In genomic region chr3:195065142-195065863, GRCh38 we compare ENCODE assay signal across 25 cellular contexts.
DNase-seq lines count a peak whose midpoint lies in the region; ATAC-seq, FAIRE-seq and TF ChIP-seq lines count a peak whose summit lies in the region.
"Had no signal": no experiment of that assay in that cellular context is flagged by ENCODE, and none has a peak within 500 bp of the region (broad histone marks: within the 10 kb centered on the region; RNA-seq: fewer than 3 reads in every experiment).

No MANE protein-coding gene starts in this region.

- H3K9me1 ChIP-seq in K562 (ENCODE audit: control insufficient read depth, insufficient read depth, low read length), result no peaks in the 10 kb centered on the region

- no peak for TF ChIP-seq RAD21 in K562 (CRISPR knock-in tag; conservative IDR thresholded peaks at IDR 0.05 in 1 of 2, IDR thresholded peaks at IDR 0.05 in 1 of 2)

- no peaks in the 10 kb centered on the region for H3K4me1 Mint-ChIP-seq in naive thymus-derived CD4-positive, alpha-beta T cell
- H3K4me1 Mint-ChIP-seq: activated CD4-positive, alpha-beta T cell treated with anti-CD3 and anti-CD28 coated beads, Interleukin-2, amount 10 ng/mL, durations not matched to agents 24 days and 14 days had no signal

- H4K20me1 ChIP-seq in K562 (replicated peaks; ENCODE audit: control insufficient read depth, insufficient read depth, low read length) (no peaks in the 10 kb centered on the region), osteoblast (ENCODE audit: insufficient read depth, low read length) (no peaks in the 10 kb centered on the region)

- H3K36me3 ChIP-seq in BE2C, result peaks cover 5% of the 10 kb centered on the region; the same call in 1 of the 2 replicates
- peaks cover 5% of the 10 kb centered on the region; the same call in 1 of the 3 replicates for H3K36me3 ChIP-seq in K562 (ENCODE audit: control insufficient read depth, insufficient read depth, low read length)
- H3K36me3 ChIP-seq in osteoblast (ENCODE audit: insufficient read depth, low read length), result no peaks in the 10 kb centered on the region
- peaks cover 0 to 13% (median 0%) of the 10 kb centered on the region in 3 experiments for H3K36me3 ChIP-seq in naive thymus-derived CD4-positive, alpha-beta T cell (ENCODE audit: control insufficient read depth in 2 of 3, insufficient read depth in 3 of 3, low read length in 3 of 3)
- H3K36me3 ChIP-seq: colonic mucosa, pancreas, WERI-Rb-1 had no signal

- no peak overlapping the region for H3K27ac Mint-ChIP-seq in naive thymus-derived CD4-positive, alpha-beta T cell
- H3K27ac Mint-ChIP-seq: activated CD4-positive, alpha-beta T cell treated with anti-CD3 and anti-CD28 coated beads, Interleukin-2, amount 10 ng/mL, durations not matched to agents 24 days and 14 days; type B pancreatic cell had no signal

- POLR2A ChIA-PET in K562 (lab: Yijun Ruan, JAX), result no interaction called here
- POLR2A ChIA-PET in naive thymus-derived CD4-positive, alpha-beta T cell (lab: Charles Lee), result no interaction called here

- CTCF ChIA-PET in K562 (lab: Yijun Ruan, JAX; ENCODE audit: low intra/inter-chr PET ratio), result no interaction called here
- CTCF ChIA-PET in naive thymus-derived CD4-positive, alpha-beta T cell (lab: Charles Lee), result no interaction called here

- H3K27ac ChIP-seq in K562 (ENCODE audit: extremely low read depth, low read depth, low read length), result no peak overlapping the region
- H3K27ac ChIP-seq in right cardiac atrium (ENCODE audit: low read length), result no peak overlapping the region
- no peak overlapping the region for H3K27ac ChIP-seq in osteoblast (ENCODE audit: low read depth, low read length)
- H3K27ac ChIP-seq in naive thymus-derived CD4-positive, alpha-beta T cell (ENCODE audit: low read depth, low read length), result no peak overlapping the region
- H3K27ac ChIP-seq: A549, adrenal gland, colonic mucosa, pancreas, WERI-Rb-1 had no signal

- H3K27me3 Mint-ChIP-seq in naive thymus-derived CD4-positive, alpha-beta T cell, result peaks cover 0 to 5% (median 0%) of the 10 kb centered on the region in 5 donors
- H3K27me3 Mint-ChIP-seq: activated CD4-positive, alpha-beta T cell treated with anti-CD3 and anti-CD28 coated beads, Interleukin-2, amount 10 ng/mL, durations not matched to agents 24 days and 14 days; type B pancreatic cell had no signal

- H3K4me3 Mint-ChIP-seq in naive thymus-derived CD4-positive, alpha-beta T cell, result no peak overlapping the region
- H3K4me3 Mint-ChIP-seq: activated CD4-positive, alpha-beta T cell treated with anti-CD3 and anti-CD28 coated beads, Interleukin-2, amount 10 ng/mL, durations not matched to agents 24 days and 14 days; activated T-cell treated with anti-CD3 and anti-CD28 coated beads, Interleukin-2, amount 50 U/mL, for 4 hours; type B pancreatic cell had no signal

- ATAC-seq in K562, result no peak
- peak; percentile 24 to 72 for ATAC-seq in right cardiac atrium
- ATAC-seq in naive thymus-derived CD4-positive, alpha-beta T cell, result no peak
- ATAC-seq: A549; activated T-cell treated with anti-CD3 and anti-CD28 coated beads, Interleukin-2, amount 50 U/mL, for 4 hours; pancreas had no signal

- H3K79me2 ChIP-seq in K562 (ENCODE audit: control insufficient read depth, insufficient read depth, low read length) (no peaks in the 10 kb centered on the region), osteoblast (ENCODE audit: insufficient read depth, low read length) (no peaks in the 10 kb centered on the region)

- FAIRE-seq in K562 (lab: Jason Lieb, UNC), result no peak
- FAIRE-seq: A549, GM12892, pancreas had no signal

- WGBS in K562 (ENCODE audit: insufficient coverage, low coverage, missing lambda C conversion rate), result 80% methylated on average over 15 of the region's 42 CpGs
- WGBS in right cardiac atrium, result 75% methylated on average over 42 of the region's 42 CpGs

- TF ChIP-seq EP300 in K562 (IDR thresholded peaks at IDR 0.05; ENCODE audit: low read length), result no peak

- TF ChIP-seq CTCF in BE2C (IDR thresholded peaks at IDR 0.05; ENCODE audit: low read depth, low read length) (no peak), K562 (IDR thresholded peaks at IDR 0.05 in 2 of 3, conservative IDR thresholded peaks at IDR 0.05 in 1 of 3; ENCODE audit: insufficient read depth in 2 of 3, low read depth in 1 of 3, low read length in 3 of 3) (no peak), osteoblast (IDR thresholded peaks at IDR 0.05; ENCODE audit: extremely low read depth, low read depth, low read length) (no peak)

- H3K4me2 ChIP-seq in K562 (ENCODE audit: insufficient read depth, low read length), result no peak overlapping the region
- H3K4me2 ChIP-seq in osteoblast (ENCODE audit: insufficient read depth, low read length), result no peak overlapping the region
- H3K4me2 ChIP-seq: A549 had no signal

- in situ Hi-C loops in K562 (cut with MboI), result no loop called here

- H3K9me3 ChIP-seq in BE2C, result no peaks in the 10 kb centered on the region
- H3K9me3 ChIP-seq in K562 (replicated peaks; ENCODE audit: control insufficient read depth, insufficient read depth, low read depth, low read length), result no peaks in the 10 kb centered on the region
- no peaks in the 10 kb centered on the region for H3K9me3 ChIP-seq in right cardiac atrium (ENCODE audit: control insufficient read depth, low read length)
- no peaks in the 10 kb centered on the region for H3K9me3 ChIP-seq in osteoblast (ENCODE audit: low read depth, low read length)
- H3K9me3 ChIP-seq in naive thymus-derived CD4-positive, alpha-beta T cell (ENCODE audit: control insufficient read depth in 2 of 3, low read length in 3 of 3), result no peaks in the 10 kb centered on the region
- H3K9me3 ChIP-seq: A549, adrenal gland, colonic mucosa, gastrocnemius medialis, pancreas had no signal

- H2AFZ ChIP-seq in K562 (ENCODE audit: low read depth, low read length) (no peak overlapping the region), osteoblast (ENCODE audit: low read length) (no peak overlapping the region)

- H3K4me1 ChIP-seq in BE2C, result no peaks in the 10 kb centered on the region
- peaks cover 0 to 18% of the 10 kb centered on the region in 2 experiments; a peak in 2 of 5 replicates for H3K4me1 ChIP-seq in K562 (replicated peaks in 1 of 2; ENCODE audit: control insufficient read depth in 2 of 2, insufficient read depth in 2 of 2, low read length in 2 of 2)
- H3K4me1 ChIP-seq in right cardiac atrium (ENCODE audit: control insufficient read depth, insufficient read depth, low read length), result no peaks in the 10 kb centered on the region
- H3K4me1 ChIP-seq in osteoblast (ENCODE audit: insufficient read depth, low read length), result no peaks in the 10 kb centered on the region
- no peaks in the 10 kb centered on the region for H3K4me1 ChIP-seq in naive thymus-derived CD4-positive, alpha-beta T cell (ENCODE audit: control insufficient read depth in 2 of 2, insufficient read depth in 2 of 2, low read length in 2 of 2)
- H3K4me1 ChIP-seq: A549, adrenal gland, colonic mucosa, pancreas had no signal

- H3K27me3 ChIP-seq in BE2C (no peaks in the 10 kb centered on the region), K562 (ENCODE audit: control insufficient read depth in 2 of 2, insufficient read depth in 2 of 2, low read length in 2 of 2) (peaks cover 9 to 34% of the 10 kb centered on the region in 2 experiments; a peak in 3 of 5 replicates), right cardiac atrium (ENCODE audit: control insufficient read depth, insufficient read depth) (no peaks in the 10 kb centered on the region), osteoblast (ENCODE audit: insufficient read depth, low read length) (no peaks in the 10 kb centered on the region)
- no peaks in the 10 kb centered on the region for H3K27me3 ChIP-seq in naive thymus-derived CD4-positive, alpha-beta T cell (ENCODE audit: control insufficient read depth in 2 of 2, insufficient read depth in 2 of 2, low read length in 2 of 2)
- H3K27me3 ChIP-seq: adrenal gland, colonic mucosa, gastrocnemius medialis, pancreas had no signal

- peaks cover 0 to 18% (median 12%) of the 10 kb centered on the region in 5 donors for H3K36me3 Mint-ChIP-seq in naive thymus-derived CD4-positive, alpha-beta T cell

- H3K9me3 Mint-ChIP-seq in naive thymus-derived CD4-positive, alpha-beta T cell, result peaks cover 0 to 7% (median 0%) of the 10 kb centered on the region in 11 donors
- H3K9me3 Mint-ChIP-seq: activated CD4-positive, alpha-beta T cell treated with anti-CD3 and anti-CD28 coated beads, Interleukin-2, amount 10 ng/mL, durations not matched to agents 24 days and 14 days; activated T-cell treated with anti-CD3 and anti-CD28 coated beads, Interleukin-2, amount 50 U/mL, for 4 hours; type B pancreatic cell had no signal

- no peak overlapping the region for H3K4me3 ChIP-seq in BE2C (ENCODE audit: low read depth, low read length)
- H3K4me3 ChIP-seq in K562, result no peak overlapping the region
- no peak overlapping the region for H3K4me3 ChIP-seq in right cardiac atrium (ENCODE audit: low read length)
- no peak overlapping the region for H3K4me3 ChIP-seq in osteoblast (ENCODE audit: insufficient read depth, low read length)
- no peak overlapping the region for H3K4me3 ChIP-seq in naive thymus-derived CD4-positive, alpha-beta T cell (ENCODE audit: low read length)
- H3K4me3 ChIP-seq: A549, adrenal gland, colonic mucosa, gastrocnemius medialis, pancreas had no signal

- BruUV-seq in K562 (replicated peaks; lab: Mats Ljungman, UMichigan), result no TSS peak

- TF ChIP-seq POLR2A in K562 (conservative IDR thresholded peaks at IDR 0.05), result no peak

- DNase-seq in BE2C (peak; percentile 6), K562 (ENCODE audit: extremely low read depth in 1 of 4, low spot score in 3 of 4) (no peak), right cardiac atrium (peak; percentile 17 to 79 (median 67)), osteoblast (ENCODE audit: insufficient read length, low spot score, missing footprints) (peak; percentile 38), NCI-H2029 (lab: John Stamatoyannopoulos, UW) (no peak), ecto neural progenitor cell (ENCODE audit: low spot score) (no peak)
- DNase-seq in naive thymus-derived CD4-positive, alpha-beta T cell, result no peak
- no peak for DNase-seq in effector CD8-positive, alpha-beta T cell (lab: John Stamatoyannopoulos, UW)
- DNase-seq: activated CD4-positive, alpha-beta T cell treated with anti-CD3 and anti-CD28 coated beads, Interleukin-2, amount 10 ng/mL, durations not matched to agents 24 days and 14 days; activated naive CD4-positive, alpha-beta T cell; activated T-cell treated with anti-CD3 and anti-CD28 coated beads, Interleukin-2, amount 50 U/mL, for 4 hours; adrenal gland; colonic mucosa; COR-L47; gastrocnemius medialis; HCEC 1CT; Karpas-422; NCI-H1694 treated with DMSO at 0.1 percent for 48 hours; NCI-H226; NCI-H774; WERI-Rb-1 had no signal

- intact Hi-C loops in K562 (cut with micrococcal nuclease) (no loop called here), right cardiac atrium (cut with DNase I) (no loop called here)
- intact Hi-C loops in naive thymus-derived CD4-positive, alpha-beta T cell (cut with micrococcal nuclease), result no loop called here

- no peak overlapping the region for H3K9ac ChIP-seq in K562 (ENCODE audit: insufficient read depth in 1 of 2, low read depth in 2 of 2, low read length in 2 of 2)

TF ChIP-seq in K562, 482 proteins besides CTCF, POLR2A, EP300 and RAD21 (continues in another document):
- peak; percentile 29 for TF ChIP-seq RBM22 (IDR thresholded peaks at IDR 0.05; ENCODE audit: low read depth, low read length, poor library complexity, severe bottlenecking)

Comparison
In these comparisons a context has a peak if more than half of its experiments do, and no peak if none do; other contexts are left out.
1. DNase-seq: peak in BE2C (single experiment), right cardiac atrium (3 of 3) and osteoblast (single experiment); none in K562 (0 of 4), NCI-H2029 (single experiment), naive thymus-derived CD4-positive, alpha-beta T cell (0 of 9), effector CD8-positive, alpha-beta T cell (single experiment) and ecto neural progenitor cell (single experiment).
2. ATAC-seq: peak in right cardiac atrium (2 of 2); none in K562 (single experiment) and naive thymus-derived CD4-positive, alpha-beta T cell (single experiment).